In genomic region chr7:75019800-75020199, GRCh38 we compare ENCODE assay signal across 5 cellular contexts. TPM values are rescaled to one million over a fixed set of nuclear protein-coding genes. Genes with fewer than 3 reads are reported as not detected.
"Had no signal": no experiment of that assay in that cellular context is flagged by ENCODE, and none has a peak within 500 bp of the region (broad histone marks: within the 10 kb centered on the region; RNA-seq: fewer than 3 reads in every experiment).

No MANE protein-coding gene starts in this region.

- H3K4me3 ChIP-seq: GM23248 had no signal

- H3K27me3 Mint-ChIP-seq: IgD-negative memory B cell had no signal

- H3K27ac Mint-ChIP-seq: H9, IgD-negative memory B cell had no signal

- H3K27ac ChIP-seq: GM23248 had no signal

- H2AFZ ChIP-seq: GM23248 had no signal

- H3K9me3 Mint-ChIP-seq: H9, IgD-negative memory B cell had no signal

- DNase-seq: GM23248, GOT3, H9, HCEC 1CT had no signal

- H3K9ac ChIP-seq: GM23248 had no signal

- H3K4me3 Mint-ChIP-seq: H9, IgD-negative memory B cell had no signal

- H3K4me1 Mint-ChIP-seq: IgD-negative memory B cell had no signal

- H3K36me3 Mint-ChIP-seq: IgD-negative memory B cell had no signal

RNA-seq across cellular contexts. Expression of gene CASTOR2, which starts 55.3 kb away (rescaled TPM):
- polyA plus RNA-seq: IgD-negative memory B cell had no signal
